In the genomic region with DNA sequence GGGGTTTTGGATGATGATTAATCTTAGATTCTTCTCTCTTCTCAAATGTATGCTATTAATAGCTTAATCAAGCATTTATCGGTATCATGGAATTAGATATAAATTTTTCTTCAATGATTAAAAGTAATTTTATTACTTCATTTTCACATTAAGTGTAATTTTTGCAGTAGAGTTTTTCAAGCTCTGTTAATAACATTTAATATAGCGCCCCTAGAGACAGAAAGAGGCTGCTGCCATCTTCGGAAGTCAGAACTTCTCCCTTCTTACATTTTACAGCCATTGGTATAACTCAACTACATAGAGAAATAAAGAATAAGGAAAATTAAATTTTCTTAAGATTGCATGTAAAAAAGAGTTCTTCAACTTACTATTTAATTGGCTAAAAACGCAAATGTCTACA, we compare ENCODE assay signal across 1 cellular context.
TF ChIP-seq lines count a peak whose summit lies in the region.

No MANE protein-coding gene starts in this region.

TF ChIP-seq in liver, 16 proteins besides CTCF, POLR2A, EP300 and RAD21 (continued from another document):
- TF ChIP-seq, protein P1, sequence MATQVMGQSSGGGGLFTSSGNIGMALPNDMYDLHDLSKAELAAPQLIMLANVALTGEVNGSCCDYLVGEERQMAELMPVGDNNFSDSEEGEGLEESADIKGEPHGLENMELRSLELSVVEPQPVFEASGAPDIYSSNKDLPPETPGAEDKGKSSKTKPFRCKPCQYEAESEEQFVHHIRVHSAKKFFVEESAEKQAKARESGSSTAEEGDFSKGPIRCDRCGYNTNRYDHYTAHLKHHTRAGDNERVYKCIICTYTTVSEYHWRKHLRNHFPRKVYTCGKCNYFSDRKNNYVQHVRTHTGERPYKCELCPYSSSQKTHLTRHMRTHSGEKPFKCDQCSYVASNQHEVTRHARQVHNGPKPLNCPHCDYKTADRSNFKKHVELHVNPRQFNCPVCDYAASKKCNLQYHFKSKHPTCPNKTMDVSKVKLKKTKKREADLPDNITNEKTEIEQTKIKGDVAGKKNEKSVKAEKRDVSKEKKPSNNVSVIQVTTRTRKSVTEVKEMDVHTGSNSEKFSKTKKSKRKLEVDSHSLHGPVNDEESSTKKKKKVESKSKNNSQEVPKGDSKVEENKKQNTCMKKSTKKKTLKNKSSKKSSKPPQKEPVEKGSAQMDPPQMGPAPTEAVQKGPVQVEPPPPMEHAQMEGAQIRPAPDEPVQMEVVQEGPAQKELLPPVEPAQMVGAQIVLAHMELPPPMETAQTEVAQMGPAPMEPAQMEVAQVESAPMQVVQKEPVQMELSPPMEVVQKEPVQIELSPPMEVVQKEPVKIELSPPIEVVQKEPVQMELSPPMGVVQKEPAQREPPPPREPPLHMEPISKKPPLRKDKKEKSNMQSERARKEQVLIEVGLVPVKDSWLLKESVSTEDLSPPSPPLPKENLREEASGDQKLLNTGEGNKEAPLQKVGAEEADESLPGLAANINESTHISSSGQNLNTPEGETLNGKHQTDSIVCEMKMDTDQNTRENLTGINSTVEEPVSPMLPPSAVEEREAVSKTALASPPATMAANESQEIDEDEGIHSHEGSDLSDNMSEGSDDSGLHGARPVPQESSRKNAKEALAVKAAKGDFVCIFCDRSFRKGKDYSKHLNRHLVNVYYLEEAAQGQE (IDR thresholded peaks at IDR 0.05) = no peak
- TF ChIP-seq HNF4G (IDR thresholded peaks at IDR 0.05) (no peak), NR2F2 (IDR thresholded peaks at IDR 0.05) (no peak), GABPA (IDR thresholded peaks at IDR 0.05 in 1 of 2, conservative IDR thresholded peaks at IDR 0.05 in 1 of 2) (no peak), JUND (IDR thresholded peaks at IDR 0.05) (no peak), YY1 (IDR thresholded peaks at IDR 0.05) (no peak), EGR1 (IDR thresholded peaks at IDR 0.05; ENCODE audit: low read depth in 2 of 2) (no peak), SP1 (IDR thresholded peaks at IDR 0.05) (no peak), RXRA (IDR thresholded peaks at IDR 0.05) (no peak)
- TF ChIP-seq, protein P2, sequence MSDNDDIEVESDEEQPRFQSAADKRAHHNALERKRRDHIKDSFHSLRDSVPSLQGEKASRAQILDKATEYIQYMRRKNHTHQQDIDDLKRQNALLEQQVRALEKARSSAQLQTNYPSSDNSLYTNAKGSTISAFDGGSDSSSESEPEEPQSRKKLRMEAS (IDR thresholded peaks at IDR 0.05) = no peak
